8 cellular contexts compared by ENCODE assay signal in genomic region chr17:58329808-58330543, GRCh38.
DNase-seq lines count a peak whose midpoint lies in the region; ATAC-seq lines count a peak whose summit lies in the region.

No MANE protein-coding gene starts in this region.

- no peaks in the 10 kb centered on the region for H3K9me3 ChIP-seq in duodenal mucosa (ENCODE audit: control insufficient read depth in 1 of 2, low read length in 2 of 2)

- ATAC-seq in GM18498 (IDR thresholded peaks at IDR 0.05; ENCODE audit: unreplicated experiment) (peak; percentile 8), HG02840 (IDR thresholded peaks at IDR 0.05; ENCODE audit: low FRiP score, unreplicated experiment) (peak; percentile 20)

- H3K9ac ChIP-seq in duodenal mucosa (ENCODE audit: low read depth in 1 of 2, low read length in 2 of 2) = peak overlapping the region; percentile 74 to 76

- H3K27me3 ChIP-seq in duodenal mucosa (ENCODE audit: control insufficient read depth in 1 of 2, insufficient read depth in 2 of 2, low read length in 2 of 2) = peaks cover 0 to 3% of the 10 kb centered on the region in 2 donors

- DNase-seq in OCI-M1 (lab: John Stamatoyannopoulos, UW) (peak; percentile 91), NCI-H510A treated with DMSO at 0.1 percent for 48 hours (lab: John Stamatoyannopoulos, UW) (no peak), UCSD-AML1 (lab: John Stamatoyannopoulos, UW; ENCODE audit: unreplicated experiment) (no peak), GOT3 (lab: John Stamatoyannopoulos, UW) (no peak), NCI-H1694 treated with DMSO at 0.1 percent for 48 hours (lab: John Stamatoyannopoulos, UW) (no peak)

- peak overlapping the region; percentile 65 to 79 for H3K4me3 ChIP-seq in duodenal mucosa (ENCODE audit: low read depth in 1 of 2, low read length in 2 of 2)

- H3K36me3 ChIP-seq in duodenal mucosa (ENCODE audit: control insufficient read depth in 1 of 2, insufficient read depth in 2 of 2, low read length in 2 of 2) = peaks cover 5 to 6% of the 10 kb centered on the region in 2 donors

- no peak overlapping the region for H3K27ac ChIP-seq in duodenal mucosa (ENCODE audit: low read depth, low read length)

- peaks cover 9 to 28% of the 10 kb centered on the region in 2 donors for H3K4me1 ChIP-seq in duodenal mucosa (ENCODE audit: control insufficient read depth in 1 of 2, insufficient read depth in 2 of 2, low read length in 2 of 2)
